In the genomic region with DNA sequence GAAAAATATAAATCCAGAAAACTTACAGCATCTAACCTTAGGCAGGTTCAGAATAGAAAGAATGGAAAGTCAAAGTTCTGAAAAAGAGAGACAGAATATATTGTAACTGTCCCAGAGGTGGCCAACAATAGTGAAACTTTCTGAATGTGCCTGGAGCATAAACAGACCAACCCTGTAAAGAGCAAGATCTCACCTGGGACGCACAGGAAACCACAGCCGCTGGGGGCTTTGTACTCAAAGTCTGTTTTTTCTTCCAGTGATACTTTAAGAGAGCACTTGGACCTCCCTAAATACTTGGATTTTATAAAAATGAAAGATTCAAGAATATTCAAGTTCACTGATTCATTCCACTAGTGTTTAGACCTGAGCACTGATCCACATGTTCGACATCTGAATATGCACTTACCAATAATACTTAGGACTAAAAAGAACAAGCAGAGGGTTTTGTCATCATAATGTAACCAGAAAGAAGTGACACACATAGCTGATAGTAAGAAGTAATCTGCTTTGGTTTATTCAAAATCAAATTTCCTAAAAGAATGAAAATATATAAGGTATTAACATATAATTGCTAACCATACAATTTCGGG, we compare ENCODE assay signal across 11 cellular contexts. TPM values are rescaled to one million over a fixed set of nuclear protein-coding genes. Genes with fewer than 3 reads are reported as not detected.
A peak's percentile ranks its signal among the peaks of the same experiment; 100 is the strongest.
DNase-seq lines count a peak whose midpoint lies in the region; ATAC-seq and TF ChIP-seq lines count a peak whose summit lies in the region.
"Had no signal": no experiment of that assay in that cellular context is flagged by ENCODE, and none has a peak within 500 bp of the region (broad histone marks: within the 10 kb centered on the region; RNA-seq: fewer than 3 reads in every experiment).

No MANE protein-coding gene starts in this region.

- H3K4me1 Mint-ChIP-seq in activated CD4-positive, alpha-beta T cell treated with anti-CD3 and anti-CD28 coated beads, Interleukin-2, amount 10 ng/mL, durations not matched to agents 24 days and 14 days: peaks cover 39% of the 10 kb centered on the region
- H3K4me1 Mint-ChIP-seq in CD14-positive monocyte: peaks cover 21% of the 10 kb centered on the region

- no peaks in the 10 kb centered on the region for H3K4me1 ChIP-seq in Peyer's patch

- H3K27ac ChIP-seq in Peyer's patch: no peak overlapping the region
- no peak overlapping the region for H3K27ac ChIP-seq in brain microvascular endothelial cell
- H3K27ac ChIP-seq: cardiac muscle cell, HL-60, RWPE1 had no signal

- no peaks in the 10 kb centered on the region for H3K9me3 ChIP-seq in Peyer's patch

- peak overlapping the region; percentile 78 for H3K27ac Mint-ChIP-seq in activated CD4-positive, alpha-beta T cell treated with anti-CD3 and anti-CD28 coated beads, Interleukin-2, amount 10 ng/mL, durations not matched to agents 24 days and 14 days
- no peak overlapping the region for H3K27ac Mint-ChIP-seq in CD14-positive monocyte

- intact Hi-C loops in activated CD4-positive, alpha-beta T cell treated with anti-CD3 and anti-CD28 coated beads, Interleukin-2, amount 10 ng/mL, durations not matched to agents 24 days and 14 days (cut with micrococcal nuclease): loop anchor here (2.0 to 10.0 kb wide), 2 partner anchors 128 to 234 kb away; no protein-coding TSS in a partner anchor
- intact Hi-C loops in CD14-positive monocyte (cut with micrococcal nuclease): no loop called here

- no peak overlapping the region for H3K4me3 ChIP-seq in Peyer's patch
- H3K4me3 ChIP-seq in brain microvascular endothelial cell (ENCODE audit: low read depth, low read length): no peak overlapping the region
- H3K4me3 ChIP-seq: cardiac muscle cell had no signal

- in situ Hi-C loops in brain microvascular endothelial cell (cut with HindIII; ENCODE audit: low pct_ligation_motif_present, low sequenced_read_pairs): no loop called here

- no peak for TF ChIP-seq POLR2A in Peyer's patch (IDR thresholded peaks at IDR 0.05)

- no peaks in the 10 kb centered on the region for H3K27me3 Mint-ChIP-seq in activated CD4-positive, alpha-beta T cell treated with anti-CD3 and anti-CD28 coated beads, Interleukin-2, amount 10 ng/mL, durations not matched to agents 24 days and 14 days
- no peaks in the 10 kb centered on the region for H3K27me3 Mint-ChIP-seq in CD14-positive monocyte (ENCODE audit: low read depth in 3 of 3)

- H3K9me3 Mint-ChIP-seq in activated CD4-positive, alpha-beta T cell treated with anti-CD3 and anti-CD28 coated beads, Interleukin-2, amount 10 ng/mL, durations not matched to agents 24 days and 14 days: no peaks in the 10 kb centered on the region
- H3K9me3 Mint-ChIP-seq in CD14-positive monocyte: no peaks in the 10 kb centered on the region

- no peak for TF ChIP-seq CTCF in Peyer's patch (IDR thresholded peaks at IDR 0.05)
- no peak for TF ChIP-seq CTCF in CD14-positive monocyte (IDR thresholded peaks at IDR 0.05)
- no peak for TF ChIP-seq CTCF in brain microvascular endothelial cell (IDR thresholded peaks at IDR 0.05; ENCODE audit: low read depth, low read length, missing control alignments)

- H3K36me3 Mint-ChIP-seq in activated CD4-positive, alpha-beta T cell treated with anti-CD3 and anti-CD28 coated beads, Interleukin-2, amount 10 ng/mL, durations not matched to agents 24 days and 14 days (ENCODE audit: low read depth): peaks cover 61% of the 10 kb centered on the region
- peaks cover 46 to 54% of the 10 kb centered on the region in 2 donors for H3K36me3 Mint-ChIP-seq in CD14-positive monocyte

- H3K27me3 ChIP-seq in Peyer's patch (no peaks in the 10 kb centered on the region), brain microvascular endothelial cell (replicated peaks) (no peaks in the 10 kb centered on the region)
- H3K27me3 ChIP-seq: cardiac muscle cell had no signal

- peak; percentile 72 for DNase-seq in activated CD4-positive, alpha-beta T cell treated with anti-CD3 and anti-CD28 coated beads, Interleukin-2, amount 10 ng/mL, durations not matched to agents 24 days and 14 days
- no peak for DNase-seq in activated CD4-positive, alpha-beta T cell treated with anti-CD3 and anti-CD28 coated beads for 4 hours
- DNase-seq in Peyer's patch: peak in 2 of 3 donors; percentile 63 to 78
- DNase-seq in stimulated activated CD8-positive, alpha-beta memory T cell treated with anti-CD3 and anti-CD28 coated beads, Interleukin-7, amount 100 ng/mL, for 48 hours (ENCODE audit: extremely low read depth in 1 of 2, low read depth in 1 of 2): peak; percentile 11 to 16
- no peak for DNase-seq in CD14-positive monocyte (ENCODE audit: low spot score)
- DNase-seq in brain microvascular endothelial cell: no peak
- DNase-seq in GM19240 (ENCODE audit: insufficient read length, low spot score): no peak

- H3K4me3 Mint-ChIP-seq in activated CD4-positive, alpha-beta T cell treated with anti-CD3 and anti-CD28 coated beads, Interleukin-2, amount 10 ng/mL, durations not matched to agents 24 days and 14 days: peak overlapping the region; percentile 57
- H3K4me3 Mint-ChIP-seq in CD14-positive monocyte: no peak overlapping the region

- ATAC-seq in HG02623 (IDR thresholded peaks at IDR 0.05; ENCODE audit: unreplicated experiment): peak; percentile 94

- H3K36me3 ChIP-seq in Peyer's patch (peaks cover 0 to 14% (median 0%) of the 10 kb centered on the region in 3 donors), brain microvascular endothelial cell (replicated peaks) (no peaks in the 10 kb centered on the region)
- H3K36me3 ChIP-seq: cardiac muscle cell had no signal

RNA-seq across cellular contexts. Expression of a gene that starts 35.3 kb away (rescaled TPM):
- 45.3 and 45.4 TPM in 2 replicates for total RNA-seq in activated CD4-positive, alpha-beta T cell treated with anti-CD3 and anti-CD28 coated beads, Interleukin-2, amount 10 ng/mL, durations not matched to agents 24 days and 14 days
- 100 to 1,000 TPM in 1 of 4 donors, 10 to 100 TPM in 3; 66.8 to 115 (median 81.9) TPM for total RNA-seq in Peyer's patch
- polyA plus RNA-seq in CD14-positive monocyte: 1 to 10 TPM; 4.6 to 5.6 TPM

Comparison
In these comparisons a context has a peak if more than half of its experiments do, and no peak if none do; other contexts are left out.
1. DNase-seq: peak in activated CD4-positive, alpha-beta T cell treated with anti-CD3 and anti-CD28 coated beads, Interleukin-2, amount 10 ng/mL, durations not matched to agents 24 days and 14 days (single experiment), Peyer's patch (2 of 3) and stimulated activated CD8-positive, alpha-beta memory T cell treated with anti-CD3 and anti-CD28 coated beads, Interleukin-7, amount 100 ng/mL, for 48 hours (2 of 2); none in activated CD4-positive, alpha-beta T cell treated with anti-CD3 and anti-CD28 coated beads for 4 hours (0 of 2), CD14-positive monocyte (single experiment), brain microvascular endothelial cell (single experiment) and GM19240 (single experiment).